In the genomic region with DNA sequence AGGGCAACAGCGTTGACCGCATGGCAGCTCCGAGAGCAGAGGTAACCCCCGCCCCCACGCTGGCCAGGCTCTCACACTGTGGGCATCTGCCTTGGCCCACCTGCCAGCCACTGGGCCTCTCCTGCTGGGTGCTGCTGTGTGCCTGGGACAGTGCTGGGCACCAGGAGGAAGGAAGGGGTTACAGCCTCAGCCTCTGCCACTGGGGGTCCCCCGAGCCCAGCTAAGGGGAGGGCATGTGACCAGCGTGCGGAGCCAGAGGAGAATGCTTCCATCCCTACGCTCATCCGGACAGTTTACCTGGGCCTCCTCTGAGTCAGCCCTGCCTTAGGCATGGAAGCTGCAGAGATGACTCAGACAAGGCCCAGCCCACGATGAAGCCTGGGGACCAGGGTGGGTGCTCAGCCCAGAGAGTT, we compare ENCODE assay signal across 1 cellular context.
TF ChIP-seq lines count a peak whose summit lies in the region.

No MANE protein-coding gene starts in this region.

TF ChIP-seq in HepG2, 621 proteins besides CTCF, POLR2A, EP300 and RAD21:
- TF ChIP-seq STAG1 (CRISPR knock-in tag; IDR thresholded peaks at IDR 0.05) (peak; percentile 34), ZNF496 (CRISPR knock-in tag; IDR thresholded peaks at IDR 0.05; ENCODE audit: insufficient replicate concordance) (no peak)
